20 cellular contexts compared by ENCODE assay signal in the genomic region with DNA sequence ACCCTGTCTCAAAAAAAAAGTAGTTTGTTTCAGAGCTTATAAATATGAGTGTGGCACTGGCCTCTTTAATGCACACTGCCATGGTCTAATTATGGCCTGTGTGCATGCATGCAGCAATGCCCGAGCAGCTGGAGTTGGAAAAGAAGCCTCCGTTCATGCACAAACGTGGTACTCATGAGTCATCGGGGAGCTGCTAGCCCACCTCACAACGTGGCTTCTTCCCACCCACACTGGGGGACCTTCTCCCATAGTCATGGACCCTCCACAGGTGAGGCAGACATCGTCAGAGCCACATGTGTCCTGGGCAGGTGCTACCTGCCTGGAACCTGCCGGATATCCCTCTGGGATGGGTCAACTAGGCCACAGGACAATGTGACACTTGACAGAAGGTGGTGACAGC.
"Had no signal": no experiment of that assay in that cellular context is flagged by ENCODE, and none has a peak within 500 bp of the region (broad histone marks: within the 10 kb centered on the region; RNA-seq: fewer than 3 reads in every experiment).

No MANE protein-coding gene starts in this region.

- DNase-seq: activated CD4-positive, alpha-beta T cell treated with anti-CD3 and anti-CD28 coated beads, Interleukin-2, amount 10 ng/mL, durations not matched to agents 24 days and 14 days; activated CD4-positive, CD25-positive, alpha-beta regulatory T cell; activated gamma-delta T cell treated with Interleukin-2 at 50 U/mL for 16 hours; amniotic stem cell; body of pancreas; caudate nucleus; cortex of kidney; effector CD8-positive, alpha-beta T cell; gastrocnemius medialis; heart right ventricle; left colon; retina; stimulated activated CD4-positive, alpha-beta T cell treated with anti-CD3 and anti-CD28 coated beads, Interleukin-4, amount 100 ng/mL, for 24 hours; stimulated activated naive CD4-positive, alpha-beta T cell had no signal

- H3K4me3 Mint-ChIP-seq: activated CD4-positive, alpha-beta T cell treated with anti-CD3 and anti-CD28 coated beads, Interleukin-2, amount 10 ng/mL, durations not matched to agents 24 days and 14 days; activated naive CD8-positive, alpha-beta T cell; type B pancreatic cell had no signal

- H3K27ac Mint-ChIP-seq: activated CD4-positive, alpha-beta T cell treated with anti-CD3 and anti-CD28 coated beads, Interleukin-2, amount 10 ng/mL, durations not matched to agents 24 days and 14 days; activated naive CD8-positive, alpha-beta T cell; type B pancreatic cell had no signal

- H3K4me3 ChIP-seq: body of pancreas, gastrocnemius medialis, heart right ventricle, lung, SJSA1, skin epidermis had no signal

- H3K27me3 ChIP-seq: body of pancreas, gastrocnemius medialis, SJSA1 had no signal

- H3K4me1 ChIP-seq: body of pancreas had no signal

- H3K36me3 Mint-ChIP-seq: naive B cell, type B pancreatic cell had no signal

- H3K27ac ChIP-seq: body of pancreas, SJSA1 had no signal

- H3K27me3 Mint-ChIP-seq: activated CD4-positive, alpha-beta T cell treated with anti-CD3 and anti-CD28 coated beads, Interleukin-2, amount 10 ng/mL, durations not matched to agents 24 days and 14 days; activated naive CD8-positive, alpha-beta T cell had no signal

- H3K36me3 ChIP-seq: gastrocnemius medialis, heart right ventricle had no signal

- H3K9me3 ChIP-seq: body of pancreas, gastrocnemius medialis, heart right ventricle, SJSA1 had no signal

- ATAC-seq: body of pancreas, left colon had no signal

- H3K9me3 Mint-ChIP-seq: activated CD4-positive, alpha-beta T cell treated with anti-CD3 and anti-CD28 coated beads, Interleukin-2, amount 10 ng/mL, durations not matched to agents 24 days and 14 days; type B pancreatic cell had no signal
